Comparison of ENCODE assay signal across 8 cellular contexts in the genomic region with DNA sequence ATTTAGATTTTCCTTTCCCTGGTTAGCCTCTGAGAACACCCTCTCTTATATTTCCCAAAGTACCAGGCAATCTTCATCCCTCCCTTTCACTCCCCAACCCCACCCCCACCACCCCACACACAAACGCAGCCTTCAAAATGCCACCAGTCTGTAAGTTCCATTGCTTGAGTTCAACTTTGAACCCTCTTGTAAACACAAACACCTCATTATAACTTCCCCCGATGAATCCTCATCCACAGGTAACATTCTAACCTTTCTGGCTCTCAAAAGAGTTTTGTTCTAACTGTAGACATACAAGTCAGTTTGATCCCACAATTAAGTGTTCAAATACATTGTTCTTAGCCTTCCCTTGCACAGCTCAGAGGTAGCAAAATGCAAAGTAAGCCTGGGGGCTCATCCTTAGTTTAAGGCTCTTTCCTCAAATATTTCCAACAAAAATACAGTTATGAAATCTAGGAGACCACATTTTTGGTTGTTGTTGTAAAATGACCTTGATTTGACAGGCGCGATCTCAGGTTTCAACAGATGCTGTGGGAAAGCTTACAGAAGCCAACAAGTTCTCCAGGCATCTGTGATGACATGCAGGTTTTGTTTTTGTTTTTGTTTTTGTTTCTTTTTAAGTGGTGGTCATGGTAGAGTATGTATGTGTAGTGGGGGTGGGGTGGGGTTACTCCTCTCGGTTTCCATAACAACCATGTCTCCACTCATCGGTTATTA.
DNase-seq lines count a peak whose midpoint lies in the region; ATAC-seq, FAIRE-seq and TF ChIP-seq lines count a peak whose summit lies in the region.

No MANE protein-coding gene starts in this region.

- WGBS in HepG2 (ENCODE audit: low lambda C conversion rate) = 10% methylated on average over 6 of the region's 6 CpGs

- no peak for TF ChIP-seq RAD21 in HepG2 (CRISPR knock-in tag; IDR thresholded peaks at IDR 0.05)

- H3K4me3 Mint-ChIP-seq in activated naive CD4-positive, alpha-beta T cell treated with anti-CD3 and anti-CD28 coated beads, Interleukin-2, amount 10 ng/mL, durations not matched to agents 7 days and 5 days = peak overlapping the region; percentile 94

- peaks cover 53% of the 10 kb centered on the region for H3K79me2 ChIP-seq in HepG2 (ENCODE audit: insufficient read depth, low read length)

- H3K4me3 ChIP-seq in HepG2 (replicated peaks in 1 of 3; ENCODE audit: insufficient read depth in 1 of 3, low read depth in 2 of 3, low read length in 3 of 3) = peak overlapping the region; percentile 8 to 92 (median 79); a peak in 4 of 6 replicates

- no peaks in the 10 kb centered on the region for H3K9me3 Mint-ChIP-seq in activated naive CD4-positive, alpha-beta T cell treated with anti-CD3 and anti-CD28 coated beads, Interleukin-2, amount 10 ng/mL, durations not matched to agents 7 days and 5 days

- H3K36me3 ChIP-seq in HepG2 (replicated peaks in 1 of 2; ENCODE audit: control insufficient read depth in 1 of 2, insufficient read depth in 2 of 2, low read length in 2 of 2) = no peaks in the 10 kb centered on the region

- in situ Hi-C loops in HepG2 (cut with HindIII; ENCODE audit: extremely low pct_ligation_motif_present, low pct_unique_long_range_greater_than_20kb) = no loop called here

- intact Hi-C loops in HepG2 (cut with micrococcal nuclease; ENCODE audit: unreplicated experiment) = loop anchor here (5.0 to 10.0 kb wide), 3 partner anchors 158 to 298 kb away; a partner anchor contains a TSS

- no peak for TF ChIP-seq CTCF in HepG2 (CRISPR knock-in tag; IDR thresholded peaks at IDR 0.05)

- peak overlapping the region; percentile 98 for H3K27ac Mint-ChIP-seq in activated naive CD4-positive, alpha-beta T cell treated with anti-CD3 and anti-CD28 coated beads, Interleukin-2, amount 10 ng/mL, durations not matched to agents 7 days and 5 days

- H3K27me3 Mint-ChIP-seq in activated naive CD4-positive, alpha-beta T cell treated with anti-CD3 and anti-CD28 coated beads, Interleukin-2, amount 10 ng/mL, durations not matched to agents 7 days and 5 days = no peaks in the 10 kb centered on the region

- DNase-seq in GM03348 (ENCODE audit: low spot score) (peak; percentile 24), HepG2 (ENCODE audit: low spot score) (peak; percentile 29), NOMO-1 treated with DMSO at 0.1 percent for 48 hours (lab: John Stamatoyannopoulos, UW; ENCODE audit: unreplicated experiment) (no peak), NCI-H1930 (lab: John Stamatoyannopoulos, UW) (no peak), SKM-1 (lab: John Stamatoyannopoulos, UW; ENCODE audit: unreplicated experiment) (no peak)
- peak; percentile 66 for DNase-seq in activated naive CD4-positive, alpha-beta T cell treated with anti-CD3 and anti-CD28 coated beads, Interleukin-2, amount 10 ng/mL, durations not matched to agents 7 days and 5 days

- POLR2A ChIA-PET in HepG2 (lab: Yijun Ruan, JAX) = no interaction called here

- TF ChIP-seq EP300 in HepG2 (IDR thresholded peaks at IDR 0.05; ENCODE audit: low read depth in 2 of 2, low read length in 2 of 2) (no peak), HepG2 (CRISPR knock-in tag; IDR thresholded peaks at IDR 0.05; ENCODE audit: borderline replicate concordance) (no peak)

- H3K4me1 ChIP-seq in HepG2 (ENCODE audit: insufficient read depth, low read length) = peaks cover 60% of the 10 kb centered on the region

- H3K9me3 ChIP-seq in HepG2 (ENCODE audit: low read length) = no peaks in the 10 kb centered on the region

- no peak for FAIRE-seq in HepG2 (lab: Jason Lieb, UNC)

- H4K20me1 ChIP-seq in HepG2 (ENCODE audit: insufficient read depth, low read length) = 0 out of 2 replicates have a peak, but pooled peaks cover 6% of the 10 kb centered on the region

- no peaks in the 10 kb centered on the region; a peak in 1 of 5 replicates for H3K27me3 ChIP-seq in HepG2 (ENCODE audit: control insufficient read depth in 1 of 2, insufficient read depth in 2 of 2, low read length in 2 of 2)

- TF ChIP-seq POLR2A in HepG2 (IDR thresholded peaks at IDR 0.05; ENCODE audit: insufficient read depth in 1 of 2, low read depth in 2 of 2, low read length in 2 of 2) = no peak

- ATAC-seq in GM19351 (IDR thresholded peaks at IDR 0.05; ENCODE audit: unreplicated experiment) (peak; percentile 36), HG03378 (IDR thresholded peaks at IDR 0.05; ENCODE audit: unreplicated experiment) (peak; percentile 46), HepG2 (no peak)

- H3K4me2 ChIP-seq in HepG2 (ENCODE audit: low read depth, low read length) = peak overlapping the region; percentile 89

- CTCF ChIA-PET in activated naive CD4-positive, alpha-beta T cell treated with anti-CD3 and anti-CD28 coated beads, Interleukin-2, amount 10 ng/mL, durations not matched to agents 7 days and 5 days (lab: Charles Lee) = interaction anchor here (1.7 kb wide), 1 partner anchor 150 kb away, joined by 6 read pairs; no protein-coding TSS in a partner anchor
- CTCF ChIA-PET in HepG2 (lab: Yijun Ruan, JAX; ENCODE audit: low intra/inter-chr PET ratio, low total read pairs) = no interaction called here

- peak overlapping the region; percentile 65 for H3K27ac ChIP-seq in HepG2 (ENCODE audit: extremely low read length, insufficient read depth, low read length)

- no peak overlapping the region for H2AFZ ChIP-seq in HepG2 (ENCODE audit: low read length)

- H3K4me1 Mint-ChIP-seq in activated naive CD4-positive, alpha-beta T cell treated with anti-CD3 and anti-CD28 coated beads, Interleukin-2, amount 10 ng/mL, durations not matched to agents 7 days and 5 days = peaks cover 70% of the 10 kb centered on the region

- peaks cover 32% of the 10 kb centered on the region for H3K36me3 Mint-ChIP-seq in activated naive CD4-positive, alpha-beta T cell treated with anti-CD3 and anti-CD28 coated beads, Interleukin-2, amount 10 ng/mL, durations not matched to agents 7 days and 5 days

- 0 out of 2 replicates have a peak overlapping the region, but pooled peaks have one; percentile 19 for H3K9ac ChIP-seq in HepG2 (ENCODE audit: insufficient read depth, low read depth, low read length)

- TSS peak; percentile 33 for BruUV-seq in HepG2 (replicated peaks; lab: Mats Ljungman, UMichigan)

TF ChIP-seq in HepG2, 621 proteins besides CTCF, POLR2A, EP300 and RAD21 (continues in another document):
- TF ChIP-seq, protein P1, sequence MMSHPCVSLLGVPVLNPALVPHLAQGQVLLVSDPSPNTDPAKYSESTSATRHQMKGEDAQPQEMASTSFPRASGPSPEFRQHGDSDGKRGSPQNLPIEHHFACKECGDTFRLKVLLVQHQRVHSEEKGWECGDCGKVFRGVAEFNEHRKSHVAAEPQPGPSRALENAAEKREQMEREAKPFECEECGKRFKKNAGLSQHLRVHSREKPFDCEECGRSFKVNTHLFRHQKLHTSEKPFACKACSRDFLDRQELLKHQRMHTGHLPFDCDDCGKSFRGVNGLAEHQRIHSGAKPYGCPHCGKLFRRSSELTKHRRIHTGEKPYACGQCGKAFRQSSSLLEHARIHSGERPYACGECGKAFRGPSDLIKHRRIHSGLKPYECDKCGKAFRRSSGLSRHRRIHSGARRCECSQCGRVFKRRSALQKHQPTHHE (CRISPR knock-in tag; IDR thresholded peaks at IDR 0.05; ENCODE audit: borderline replicate concordance) = no peak
- TF ChIP-seq FOXO1 (CRISPR knock-in tag; IDR thresholded peaks at IDR 0.05) (0 out of 2 replicates have a peak, but pooled peaks have one; percentile 20), POGZ (CRISPR knock-in tag; IDR thresholded peaks at IDR 0.05) (0 out of 2 replicates have a peak, but pooled peaks have one; percentile 12), ZNF282 (IDR thresholded peaks at IDR 0.05; ENCODE audit: partially characterized antibody) (no peak), YY1 (IDR thresholded peaks at IDR 0.05; ENCODE audit: insufficient read depth, insufficient replicate concordance, low read depth, low read length) (no peak)
- TF ChIP-seq, protein P2, sequence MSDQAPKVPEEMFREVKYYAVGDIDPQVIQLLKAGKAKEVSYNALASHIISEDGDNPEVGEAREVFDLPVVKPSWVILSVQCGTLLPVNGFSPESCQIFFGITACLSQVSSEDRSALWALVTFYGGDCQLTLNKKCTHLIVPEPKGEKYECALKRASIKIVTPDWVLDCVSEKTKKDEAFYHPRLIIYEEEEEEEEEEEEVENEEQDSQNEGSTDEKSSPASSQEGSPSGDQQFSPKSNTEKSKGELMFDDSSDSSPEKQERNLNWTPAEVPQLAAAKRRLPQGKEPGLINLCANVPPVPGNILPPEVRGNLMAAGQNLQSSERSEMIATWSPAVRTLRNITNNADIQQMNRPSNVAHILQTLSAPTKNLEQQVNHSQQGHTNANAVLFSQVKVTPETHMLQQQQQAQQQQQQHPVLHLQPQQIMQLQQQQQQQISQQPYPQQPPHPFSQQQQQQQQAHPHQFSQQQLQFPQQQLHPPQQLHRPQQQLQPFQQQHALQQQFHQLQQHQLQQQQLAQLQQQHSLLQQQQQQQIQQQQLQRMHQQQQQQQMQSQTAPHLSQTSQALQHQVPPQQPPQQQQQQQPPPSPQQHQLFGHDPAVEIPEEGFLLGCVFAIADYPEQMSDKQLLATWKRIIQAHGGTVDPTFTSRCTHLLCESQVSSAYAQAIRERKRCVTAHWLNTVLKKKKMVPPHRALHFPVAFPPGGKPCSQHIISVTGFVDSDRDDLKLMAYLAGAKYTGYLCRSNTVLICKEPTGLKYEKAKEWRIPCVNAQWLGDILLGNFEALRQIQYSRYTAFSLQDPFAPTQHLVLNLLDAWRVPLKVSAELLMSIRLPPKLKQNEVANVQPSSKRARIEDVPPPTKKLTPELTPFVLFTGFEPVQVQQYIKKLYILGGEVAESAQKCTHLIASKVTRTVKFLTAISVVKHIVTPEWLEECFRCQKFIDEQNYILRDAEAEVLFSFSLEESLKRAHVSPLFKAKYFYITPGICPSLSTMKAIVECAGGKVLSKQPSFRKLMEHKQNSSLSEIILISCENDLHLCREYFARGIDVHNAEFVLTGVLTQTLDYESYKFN (CRISPR knock-in tag; conservative IDR thresholded peaks at IDR 0.05) = peak; percentile 65; the same call in 1 of the 2 replicates

Comparison
In these comparisons a context has a peak if more than half of its experiments do, and no peak if none do; other contexts are left out.
1. DNase-seq: peak in GM03348 (single experiment), activated naive CD4-positive, alpha-beta T cell treated with anti-CD3 and anti-CD28 coated beads, Interleukin-2, amount 10 ng/mL, durations not matched to agents 7 days and 5 days (single experiment) and HepG2 (single experiment); none in NOMO-1 treated with DMSO at 0.1 percent for 48 hours (single experiment), NCI-H1930 (0 of 2) and SKM-1 (single experiment).